8 cellular contexts compared by ENCODE assay signal in the genomic region with DNA sequence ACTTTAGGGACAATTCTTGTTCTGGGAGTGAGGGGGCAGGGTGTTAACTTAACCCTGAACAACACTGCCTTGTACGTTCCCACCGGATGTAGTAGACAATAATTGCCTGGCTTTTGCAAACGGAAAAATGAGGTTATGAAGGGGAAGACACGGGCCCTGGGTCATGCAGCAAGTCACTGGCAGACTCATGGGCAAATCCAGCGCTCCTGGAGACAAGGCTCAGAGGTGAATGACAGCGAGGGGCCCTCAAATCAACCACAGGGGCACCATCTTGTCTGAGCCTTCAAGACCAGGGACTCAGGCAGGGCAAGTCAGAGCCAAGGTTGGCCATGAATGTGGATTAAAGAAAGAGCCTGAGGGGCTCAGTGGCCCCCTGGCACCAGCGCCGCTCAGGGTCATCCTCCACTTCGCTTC. TPM values are rescaled to one million over a fixed set of nuclear protein-coding genes. Genes with fewer than 3 reads are reported as not detected.
DNase-seq lines count a peak whose midpoint lies in the region; ATAC-seq, FAIRE-seq and TF ChIP-seq lines count a peak whose summit lies in the region.

No MANE protein-coding gene starts in this region.

- H4K20me1 ChIP-seq in K562 (replicated peaks; ENCODE audit: control insufficient read depth, insufficient read depth, low read length) = no peaks in the 10 kb centered on the region

- peak overlapping the region; percentile 64 to 96 for H3K9ac ChIP-seq in K562 (ENCODE audit: insufficient read depth in 1 of 2, low read depth in 2 of 2, low read length in 2 of 2)

- H3K27me3 ChIP-seq in CD4-positive, CD25-positive, alpha-beta regulatory T cell (ENCODE audit: control insufficient read depth, insufficient read depth, low read length) = no peaks in the 10 kb centered on the region
- no peaks in the 10 kb centered on the region for H3K27me3 ChIP-seq in K562 (ENCODE audit: control insufficient read depth in 2 of 2, insufficient read depth in 2 of 2, low read length in 2 of 2)

- no peak for TF ChIP-seq EP300 in K562 (IDR thresholded peaks at IDR 0.05; ENCODE audit: low read length)

- TF ChIP-seq POLR2A in NB4 (IDR thresholded peaks at IDR 0.05; ENCODE audit: extremely low read depth, insufficient read length) (no peak), K562 (conservative IDR thresholded peaks at IDR 0.05) (no peak)

- peak overlapping the region; percentile 91 for H3K4me2 ChIP-seq in K562 (ENCODE audit: insufficient read depth, low read length)

- H3K27me3 Mint-ChIP-seq in CD4-positive, CD25-positive, alpha-beta regulatory T cell = no peaks in the 10 kb centered on the region
- peaks cover 10% of the 10 kb centered on the region for H3K27me3 Mint-ChIP-seq in nephron progenitor cell (ENCODE audit: low read depth, poor library complexity)

- H3K4me3 ChIP-seq in CD4-positive, CD25-positive, alpha-beta regulatory T cell (ENCODE audit: low read depth, low read length) = peak overlapping the region; percentile 97
- H3K4me3 ChIP-seq in NB4 (ENCODE audit: low read depth, low read length) (peak overlapping the region; percentile 85), K562 (no peak overlapping the region; the same call in 1 of the 2 replicates)

- peak overlapping the region; percentile 88 for H3K27ac ChIP-seq in CD4-positive, CD25-positive, alpha-beta regulatory T cell (ENCODE audit: insufficient read depth, low read length, poor library complexity, severe bottlenecking)
- peak overlapping the region; percentile 80 for H3K27ac ChIP-seq in K562 (ENCODE audit: extremely low read depth, low read depth, low read length)

- ATAC-seq in CD4-positive, CD25-positive, alpha-beta regulatory T cell (ENCODE audit: low read depth in 2 of 2) = no peak
- ATAC-seq in K562 (no peak), HG03469 (IDR thresholded peaks at IDR 0.05; ENCODE audit: unreplicated experiment) (no peak), HG03457 (IDR thresholded peaks at IDR 0.05; ENCODE audit: unreplicated experiment) (no peak)

- peak in 1 of 3 donors; percentile 52 for DNase-seq in CD4-positive, CD25-positive, alpha-beta regulatory T cell
- DNase-seq in NB4 (ENCODE audit: low read depth) (peak; percentile 78), K562 (ENCODE audit: extremely low read depth in 1 of 4, low spot score in 3 of 4) (no peak), nephron progenitor cell (no peak), NCI-H146 (lab: John Stamatoyannopoulos, UW) (no peak), cerebellar nuclear complex (lab: John Stamatoyannopoulos, UW) (no peak)

- peak overlapping the region; percentile 96 to 99 (median 99) for H3K27ac Mint-ChIP-seq in CD4-positive, CD25-positive, alpha-beta regulatory T cell
- no peak overlapping the region for H3K27ac Mint-ChIP-seq in nephron progenitor cell

- no peak for TF ChIP-seq CTCF in NB4 (IDR thresholded peaks at IDR 0.05; ENCODE audit: low read depth, low read length)
- TF ChIP-seq CTCF in K562 (IDR thresholded peaks at IDR 0.05 in 2 of 3, conservative IDR thresholded peaks at IDR 0.05 in 1 of 3; ENCODE audit: insufficient read depth in 2 of 3, low read depth in 1 of 3, low read length in 3 of 3) = no peak
- no peak for TF ChIP-seq CTCF in nephron progenitor cell (IDR thresholded peaks at IDR 0.05)

- H2AFZ ChIP-seq in K562 (ENCODE audit: low read depth, low read length) = no peak overlapping the region

- peaks cover 16 to 70% (median 47%) of the 10 kb centered on the region in 4 donors for H3K4me1 Mint-ChIP-seq in CD4-positive, CD25-positive, alpha-beta regulatory T cell
- peaks cover 80% of the 10 kb centered on the region for H3K4me1 Mint-ChIP-seq in nephron progenitor cell

- WGBS in K562 (ENCODE audit: insufficient coverage, low coverage, missing lambda C conversion rate) = 37% methylated on average over 8 of the region's 9 CpGs

- POLR2A ChIA-PET in K562 (lab: Yijun Ruan, JAX) = interaction anchor here (1.5 kb wide), 1 partner anchor 9 kb away, joined by 4 read pairs; no protein-coding TSS in a partner anchor

- H3K4me1 ChIP-seq in CD4-positive, CD25-positive, alpha-beta regulatory T cell (ENCODE audit: control insufficient read depth, insufficient read depth, low read length, poor library complexity, severe bottlenecking) = peaks cover 65% of the 10 kb centered on the region
- H3K4me1 ChIP-seq in K562 (replicated peaks in 1 of 2; ENCODE audit: control insufficient read depth in 2 of 2, insufficient read depth in 2 of 2, low read length in 2 of 2) = peaks cover 34 to 76% of the 10 kb centered on the region in 2 experiments

- peaks cover 19% of the 10 kb centered on the region for H3K36me3 ChIP-seq in CD4-positive, CD25-positive, alpha-beta regulatory T cell (ENCODE audit: control insufficient read depth, insufficient read depth, low read length)
- no peaks in the 10 kb centered on the region for H3K36me3 ChIP-seq in K562 (ENCODE audit: control insufficient read depth, insufficient read depth, low read length)

- BruUV-seq in K562 (replicated peaks; lab: Mats Ljungman, UMichigan) = no TSS peak

- peaks cover 0 to 8% (median 0%) of the 10 kb centered on the region in 7 donors for H3K9me3 Mint-ChIP-seq in CD4-positive, CD25-positive, alpha-beta regulatory T cell
- no peaks in the 10 kb centered on the region for H3K9me3 Mint-ChIP-seq in nephron progenitor cell

- CTCF ChIA-PET in K562 (lab: Yijun Ruan, JAX; ENCODE audit: low intra/inter-chr PET ratio) = no interaction called here

- peaks cover 73% of the 10 kb centered on the region for H3K79me2 ChIP-seq in K562 (ENCODE audit: control insufficient read depth, insufficient read depth, low read length)

- peak overlapping the region; percentile 97 to 100 (median 99) for H3K4me3 Mint-ChIP-seq in CD4-positive, CD25-positive, alpha-beta regulatory T cell
- peak overlapping the region; percentile 70 for H3K4me3 Mint-ChIP-seq in nephron progenitor cell

- in situ Hi-C loops in K562 (cut with MboI) = no loop called here

- intact Hi-C loops in K562 (cut with micrococcal nuclease) = loop anchor here (2.0 kb wide), 1 partner anchor 65 kb away; no protein-coding TSS in a partner anchor

- H3K9me1 ChIP-seq in K562 (ENCODE audit: control insufficient read depth, insufficient read depth, low read length) = no peaks in the 10 kb centered on the region

- H3K36me3 Mint-ChIP-seq in CD4-positive, CD25-positive, alpha-beta regulatory T cell = peaks cover 44% of the 10 kb centered on the region
- no peaks in the 10 kb centered on the region for H3K36me3 Mint-ChIP-seq in nephron progenitor cell (ENCODE audit: low read depth)

- FAIRE-seq in K562 (lab: Jason Lieb, UNC) = no peak

- no peak for TF ChIP-seq RAD21 in K562 (CRISPR knock-in tag; conservative IDR thresholded peaks at IDR 0.05 in 1 of 2, IDR thresholded peaks at IDR 0.05 in 1 of 2)

- H3K9me3 ChIP-seq in CD4-positive, CD25-positive, alpha-beta regulatory T cell (ENCODE audit: control insufficient read depth in 2 of 2, low read length in 2 of 2) = no peaks in the 10 kb centered on the region
- H3K9me3 ChIP-seq in K562 (replicated peaks; ENCODE audit: control insufficient read depth, insufficient read depth, low read depth, low read length) = no peaks in the 10 kb centered on the region

TF ChIP-seq in K562, 482 proteins besides CTCF, POLR2A, EP300 and RAD21 (continues in another document):
- TF ChIP-seq ZNF175 (CRISPR knock-in tag; IDR thresholded peaks at IDR 0.05; ENCODE audit: low read depth) (no peak), TAF1 (IDR thresholded peaks at IDR 0.05; ENCODE audit: control insufficient read depth, extremely low read depth, insufficient read depth, low read length, severe bottlenecking) (no peak)

RNA-seq across cellular contexts. Expression of gene RASA3, which starts 2.8 kb away (rescaled TPM):
- total RNA-seq in CD4-positive, CD25-positive, alpha-beta regulatory T cell = 265 TPM
- polyA plus RNA-seq in CD4-positive, CD25-positive, alpha-beta regulatory T cell = 100 to 1,000 TPM in 1 of 4 donors, 10 to 100 TPM in 3; 93.8 to 116 (median 99.6) TPM
- total RNA-seq in K562 (2011; cell fraction: chromatin; rRNA removed; ENCODE audit: low replicate concordance) = 25.3 and 38.4 TPM in 2 replicates
- total RNA-seq in K562 (2011; cell fraction: nucleolus; rRNA removed) = 14.7 and 16.1 TPM in 2 replicates
- 13.4 and 15.3 TPM in 2 replicates for total RNA-seq in K562 (2011; cell fraction: nucleoplasm; rRNA removed)
- total RNA-seq in K562 (2014; rRNA removed) (15.3 and 17.8 TPM in 2 replicates), K562 (2014; rRNA removed; fragmentation: Illumina TruSeq; extraction: Trizol) (9.6 and 10.7 TPM in 2 replicates), K562 (2015; rRNA removed; fragmentation: Illumina TruSeq; extraction: Trizol) (12.9 and 13.7 TPM in 2 replicates), K562 (2021) (21.4 and 25.3 TPM in 2 replicates)
- polyA plus RNA-seq in K562 (2011; rRNA removed) (14.1 and 14.4 TPM in 2 replicates), K562 (2014; fragmentation: Illumina TruSeq; extraction: Trizol) (17.3 and 19.7 TPM in 2 replicates), K562 (2014; fragmentation: Nextera tagmentation; extraction: Ambion mirVana) (1 to 10 TPM in 1 of 2 experiments, under 1 TPM in 1; 0.72 to 1.2 TPM), K562 (2014; rRNA removed) (19.1 and 21.9 TPM in 2 replicates)
- 14.1 and 18.5 TPM in 2 replicates for polyA plus RNA-seq in K562 (2011; cell fraction: cytosol; rRNA removed)
- polyA plus RNA-seq in K562 (2011; cell fraction: nucleus; rRNA removed) = 16.6 and 21.7 TPM in 2 replicates
- polyA plus RNA-seq in K562 (2012) = 17.5 and 23.4 TPM in 2 replicates
- 10.5 and 13.0 TPM in 2 replicates for polyA minus RNA-seq in K562 (2011; rRNA and poly(A)+ RNA removed)
- 10.9 and 12.9 TPM in 2 replicates for polyA minus RNA-seq in K562 (2011; cell fraction: cytosol; rRNA and poly(A)+ RNA removed)
- 6.3 and 8.4 TPM in 2 replicates for polyA minus RNA-seq in K562 (2011; cell fraction: nucleus; rRNA and poly(A)+ RNA removed)

RNA-seq across cellular contexts. Expression of gene CFAP97D2, which starts 49.4 kb away (rescaled TPM):
- total RNA-seq in CD4-positive, CD25-positive, alpha-beta regulatory T cell = not detected
- polyA plus RNA-seq in CD4-positive, CD25-positive, alpha-beta regulatory T cell = under 1 TPM in 2 of 4 donors, not detected in 2; 0.22 to 0.86 TPM
- not detected in 2 replicates for total RNA-seq in K562 (2011; cell fraction: chromatin; rRNA removed; ENCODE audit: low replicate concordance)
- total RNA-seq in K562 (2011; cell fraction: nucleolus; rRNA removed) = not detected in 2 replicates
- not detected in 2 replicates for total RNA-seq in K562 (2011; cell fraction: nucleoplasm; rRNA removed)
- not detected in 2 replicates for total RNA-seq in K562 (2014; rRNA removed)
- not detected in 2 replicates for total RNA-seq in K562 (2014; rRNA removed; fragmentation: Illumina TruSeq; extraction: Trizol)
- not detected in 2 replicates for total RNA-seq in K562 (2015; rRNA removed; fragmentation: Illumina TruSeq; extraction: Trizol)
- total RNA-seq in K562 (2021) = not detected in 2 replicates
- polyA plus RNA-seq in K562 (2011; rRNA removed) = not detected in 2 replicates
- polyA plus RNA-seq in K562 (2011; cell fraction: cytosol; rRNA removed) = not detected in 2 replicates
- not detected in 2 replicates for polyA plus RNA-seq in K562 (2011; cell fraction: nucleus; rRNA removed)
- 0.07 and 0.40 TPM in 2 replicates for polyA plus RNA-seq in K562 (2012)
- polyA plus RNA-seq in K562 (2014; fragmentation: Illumina TruSeq; extraction: Trizol) = not detected in 2 replicates
- polyA plus RNA-seq in K562 (2014; fragmentation: Nextera tagmentation; extraction: Ambion mirVana) = not detected
- polyA plus RNA-seq in K562 (2014; rRNA removed) = not detected in 2 replicates
- not detected in 2 replicates for polyA minus RNA-seq in K562 (2011; rRNA and poly(A)+ RNA removed)
- not detected in 2 replicates for polyA minus RNA-seq in K562 (2011; cell fraction: cytosol; rRNA and poly(A)+ RNA removed)
- polyA minus RNA-seq in K562 (2011; cell fraction: nucleus; rRNA and poly(A)+ RNA removed) = not detected in 2 replicates
